Comparison of ENCODE assay signal across 5 cellular contexts in the genomic region with DNA sequence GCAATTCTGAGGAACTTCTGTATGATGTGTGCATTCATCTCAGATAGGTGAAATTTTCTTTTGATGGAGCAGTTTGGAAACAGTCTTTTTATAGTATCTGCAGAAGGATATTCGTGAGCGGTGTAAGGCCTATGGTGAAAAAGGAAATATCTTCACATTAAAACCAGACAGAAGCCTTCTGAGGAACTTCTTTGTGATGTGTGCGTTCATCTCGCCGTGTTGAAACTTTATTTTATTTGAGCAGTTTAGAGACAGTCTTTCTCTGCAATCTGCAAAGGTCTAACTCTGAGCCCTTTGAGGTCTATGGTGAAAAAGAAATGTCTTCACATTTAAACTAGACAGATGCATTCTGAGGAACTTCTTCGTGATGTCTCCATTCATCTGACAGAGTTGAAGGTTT.
DNase-seq lines count a peak whose midpoint lies in the region; ATAC-seq lines count a peak whose summit lies in the region.
"Not testable (repeated sequence)": the region's sequence is repeated elsewhere in the genome, so short reads cannot be mapped to it uniquely, and the experiment has no call there.

No MANE protein-coding gene starts in this region.

- not testable (repeated sequence) for H3K36me3 Mint-ChIP-seq in activated CD4-positive, alpha-beta T cell treated with anti-CD3 and anti-CD28 coated beads, Interleukin-2, amount 10 ng/mL, durations not matched to agents 24 days and 14 days (ENCODE audit: low read depth)

- not testable (repeated sequence) for H3K4me3 Mint-ChIP-seq in activated CD4-positive, alpha-beta T cell treated with anti-CD3 and anti-CD28 coated beads, Interleukin-2, amount 10 ng/mL, durations not matched to agents 24 days and 14 days

- H3K9me3 Mint-ChIP-seq in activated CD4-positive, alpha-beta T cell treated with anti-CD3 and anti-CD28 coated beads, Interleukin-2, amount 10 ng/mL, durations not matched to agents 24 days and 14 days: peaks cover 23% of the 10 kb centered on the region

- not testable (repeated sequence) for H3K36me3 ChIP-seq in HUES64 (ENCODE audit: insufficient read depth, low read length); Karpas-422 (ENCODE audit: insufficient read depth, low read length)

- not testable (repeated sequence) for ATAC-seq in left ventricle myocardium superior

- peaks cover 31% of the 10 kb centered on the region for H3K9me3 ChIP-seq in HUES64 (ENCODE audit: insufficient read depth, low read depth, low read length)
- H3K9me3 ChIP-seq in Karpas-422 (ENCODE audit: low read length): not testable (repeated sequence)

- H3K27ac ChIP-seq in HUES64 (ENCODE audit: low read depth, low read length); Karpas-422 (ENCODE audit: low read length): not testable (repeated sequence)

- not testable (repeated sequence) for H4K20me1 ChIP-seq in Karpas-422 (ENCODE audit: insufficient read depth, low read depth, low read length)

- not testable (repeated sequence) for H3K79me2 ChIP-seq in Karpas-422 (ENCODE audit: low read length)

- not testable (repeated sequence) for H3K4me2 ChIP-seq in Karpas-422 (ENCODE audit: low read depth, low read length, poor library complexity, severe bottlenecking)

- H2AFZ ChIP-seq in Karpas-422 (ENCODE audit: low read length): not testable (repeated sequence)

- 0 out of 2 replicates have a peak overlapping the region, but pooled peaks have one; percentile 9 for H3K4me3 ChIP-seq in HUES64 (ENCODE audit: low read length)
- not testable (repeated sequence) for H3K4me3 ChIP-seq in Karpas-422 (ENCODE audit: low read length)

- H3K9me2 ChIP-seq in Karpas-422 (replicated peaks; ENCODE audit: insufficient read depth, low read length): not testable (repeated sequence)

- 83% methylated on average over 5 of the region's 6 CpGs for WGBS in HUES64

- H3K4me1 ChIP-seq in HUES64 (ENCODE audit: insufficient read depth, low read length); Karpas-422 (ENCODE audit: low read length): not testable (repeated sequence)

- H3K27me3 Mint-ChIP-seq in activated CD4-positive, alpha-beta T cell treated with anti-CD3 and anti-CD28 coated beads, Interleukin-2, amount 10 ng/mL, durations not matched to agents 24 days and 14 days: not testable (repeated sequence)

- not testable (repeated sequence) for H3K9ac ChIP-seq in HUES64 (ENCODE audit: low read depth, low read length); Karpas-422 (ENCODE audit: low read length)

- not testable (repeated sequence) for H3K4me1 Mint-ChIP-seq in activated CD4-positive, alpha-beta T cell treated with anti-CD3 and anti-CD28 coated beads, Interleukin-2, amount 10 ng/mL, durations not matched to agents 24 days and 14 days

- peak; percentile 39 for DNase-seq in Karpas-422
- DNase-seq in activated CD4-positive, alpha-beta T cell treated with anti-CD3 and anti-CD28 coated beads, Interleukin-2, amount 10 ng/mL, durations not matched to agents 24 days and 14 days: peak; percentile 65
- DNase-seq in left ventricle myocardium superior: peak; percentile 6
- peak; percentile 10 for DNase-seq in medulla oblongata (ENCODE audit: extremely low spot score)

- H3K27me3 ChIP-seq in HUES64 (ENCODE audit: insufficient read depth, low read length); Karpas-422 (ENCODE audit: low read length): not testable (repeated sequence)

- intact Hi-C loops in activated CD4-positive, alpha-beta T cell treated with anti-CD3 and anti-CD28 coated beads, Interleukin-2, amount 10 ng/mL, durations not matched to agents 24 days and 14 days (cut with micrococcal nuclease); left ventricle myocardium superior (cut with micrococcal nuclease): not testable (repeated sequence)

- H3K27ac Mint-ChIP-seq in activated CD4-positive, alpha-beta T cell treated with anti-CD3 and anti-CD28 coated beads, Interleukin-2, amount 10 ng/mL, durations not matched to agents 24 days and 14 days: not testable (repeated sequence)

Comparison
In these comparisons a context has a peak if more than half of its experiments do, and no peak if none do; other contexts are left out.
1. DNase-seq: peak in every context shown above with its lines; median percentile 65 in activated CD4-positive, alpha-beta T cell treated with anti-CD3 and anti-CD28 coated beads, Interleukin-2, amount 10 ng/mL, durations not matched to agents 24 days and 14 days; 39 in Karpas-422; 10 in medulla oblongata; 6 in left ventricle myocardium superior.